30 cellular contexts compared by ENCODE assay signal in the genomic region with DNA sequence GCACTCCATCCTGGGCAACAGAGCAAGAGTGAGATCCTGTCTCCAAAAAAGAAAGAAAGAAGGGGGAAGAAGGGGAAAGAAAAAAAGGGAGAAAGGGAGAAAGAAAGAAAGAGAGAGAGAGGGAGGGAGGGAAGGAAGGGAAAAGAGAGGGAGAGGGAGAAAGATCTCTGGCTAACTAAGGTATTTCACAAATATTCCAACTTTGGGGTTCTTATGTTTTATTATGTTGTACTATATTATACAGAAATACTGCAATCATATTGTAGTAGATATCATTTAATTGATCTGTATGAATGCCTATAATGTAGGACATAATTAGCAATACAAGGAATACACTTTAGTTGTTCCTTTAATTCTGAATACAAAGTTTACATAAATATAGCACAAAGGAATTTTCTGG.
"Had no signal": no experiment of that assay in that cellular context is flagged by ENCODE, and none has a peak within 500 bp of the region (broad histone marks: within the 10 kb centered on the region; RNA-seq: fewer than 3 reads in every experiment).

No MANE protein-coding gene starts in this region.

- H3K4me3 ChIP-seq: ascending aorta, breast epithelium, cardiac muscle cell, colonic mucosa had no signal

- H3K9me3 ChIP-seq: ascending aorta, colonic mucosa had no signal

- H3K27ac ChIP-seq: ascending aorta, breast epithelium, cardiac muscle cell, colonic mucosa, epithelial cell of prostate, WERI-Rb-1 had no signal

- H3K27me3 ChIP-seq: ascending aorta, breast epithelium, cardiac muscle cell, colonic mucosa had no signal

- H3K4me1 ChIP-seq: breast epithelium, colonic mucosa had no signal

- ATAC-seq: activated CD4-positive, alpha-beta T cell treated with anti-CD3 and anti-CD28 coated beads for 36 hours; activated CD8-positive, alpha-beta memory T cell treated with anti-CD3 and anti-CD28 coated beads, Interleukin-2, amount 10 ng/mL, durations not matched to agents 7 days and 5 days; activated CD8-positive, alpha-beta T cell treated with anti-CD3 and anti-CD28 coated beads, Interleukin-2, amount 10 ng/mL, durations not matched to agents 7 days and 5 days; activated naive CD4-positive, alpha-beta T cell treated with anti-CD3 and anti-CD28 coated beads, Interleukin-2, amount 50 U/mL, for 72 hours; esophagus mucosa; T-helper 17 cell had no signal

- DNase-seq: activated CD4-positive, alpha-beta memory T cell treated with anti-CD3 and anti-CD28 coated beads for 36 hours; activated CD4-positive, alpha-beta T cell treated with anti-CD3 and anti-CD28 coated beads for 36 hours; activated CD4-positive, alpha-beta T cell treated with anti-CD3 and anti-CD28 coated beads, Interleukin-2, amount 10 ng/mL, durations not matched to agents 24 days and 14 days; activated CD4-positive, CD25-positive, alpha-beta regulatory T cell; activated CD4-positive, CD25-positive, alpha-beta regulatory T cell treated with anti-CD3 and anti-CD28 coated beads, Interleukin-2, amount 50 U/mL, for 72 hours; activated CD8-positive, alpha-beta memory T cell treated with anti-CD3 and anti-CD28 coated beads, Interleukin-2, amount 10 ng/mL, durations not matched to agents 7 days and 5 days; activated CD8-positive, alpha-beta memory T cell treated with anti-CD3 and anti-CD28 coated beads, Interleukin-2, amount 50 U/mL, for 4 hours; activated CD8-positive, alpha-beta T cell treated with anti-CD3 and anti-CD28 coated beads, Interleukin-2, amount 10 ng/mL, durations not matched to agents 7 days and 5 days; activated effector memory CD4-positive, alpha-beta T cell treated with anti-CD3 and anti-CD28 coated beads, Interleukin-2, amount 50 U/mL, for 16 hours; activated naive CD4-positive, alpha-beta T cell treated with anti-CD3 and anti-CD28 coated beads for 36 hours; activated naive CD8-positive, alpha-beta T cell treated with anti-CD3 and anti-CD28 coated beads, Interleukin-2, amount 10 ng/mL, durations not matched to agents 7 days and 5 days; activated T-cell treated with anti-CD3 and anti-CD28 coated beads, Interleukin-2, amount 50 U/mL, for 1 hour; activated T-cell treated with anti-CD3 and anti-CD28 coated beads, Interleukin-2, amount 50 U/mL, for 48 hours; central memory CD4-positive, alpha-beta T cell; cerebellar nuclear complex; colonic mucosa; effector CD8-positive, alpha-beta T cell; T-helper 1 cell; T-helper 17 cell; T1000; WERI-Rb-1 had no signal

- H3K36me3 ChIP-seq: ascending aorta, breast epithelium, cardiac muscle cell, colonic mucosa, WERI-Rb-1 had no signal

- FAIRE-seq: endometrium, endothelial cell of umbilical vein, frontal cortex had no signal
